ENCODE assay signal across 8 cellular contexts in genomic region chr1:3772715-3773571, GRCh38. TPM values are rescaled to one million over a fixed set of nuclear protein-coding genes. Genes with fewer than 3 reads are reported as not detected.
DNase-seq lines count a peak whose midpoint lies in the region; ATAC-seq lines count a peak whose summit lies in the region.

Gene SMIM1, plus strand, starts transcription at chr1:3772749. Its CDS starts 2,625 bp downstream, at chr1:3775374.

- H3K4me1 Mint-ChIP-seq in activated naive CD8-positive, alpha-beta T cell treated with anti-CD3 and anti-CD28 coated beads for 36 hours, result peaks cover 8% of the 10 kb centered on the region
- H3K4me1 Mint-ChIP-seq in stimulated activated memory B cell treated with anti-CD40 and anti-IgM and Interleukin-4, amounts not matched to agents 10 μg/mL and 1 μg/mL and 100 μg/mL, for 72 hours, result peaks cover 42% of the 10 kb centered on the region

- no peaks in the 10 kb centered on the region for H3K36me3 Mint-ChIP-seq in activated naive CD8-positive, alpha-beta T cell treated with anti-CD3 and anti-CD28 coated beads for 36 hours
- no peaks in the 10 kb centered on the region for H3K36me3 Mint-ChIP-seq in stimulated activated memory B cell treated with anti-CD40 and anti-IgM and Interleukin-4, amounts not matched to agents 10 μg/mL and 1 μg/mL and 100 μg/mL, for 72 hours

- H3K4me1 ChIP-seq in iPS-15b (ENCODE audit: control insufficient read depth, insufficient read depth, low read length), result peaks cover 5% of the 10 kb centered on the region

- H3K27ac Mint-ChIP-seq in activated naive CD8-positive, alpha-beta T cell treated with anti-CD3 and anti-CD28 coated beads for 36 hours, result peak within 1 kb of the TSS; percentile 85
- peak within 1 kb of the TSS; percentile 69 for H3K27ac Mint-ChIP-seq in stimulated activated memory B cell treated with anti-CD40 and anti-IgM and Interleukin-4, amounts not matched to agents 10 μg/mL and 1 μg/mL and 100 μg/mL, for 72 hours

- peak within 1 kb of the TSS; percentile 79 for H3K4me3 Mint-ChIP-seq in activated naive CD8-positive, alpha-beta T cell treated with anti-CD3 and anti-CD28 coated beads for 36 hours
- peak within 1 kb of the TSS; percentile 80 for H3K4me3 Mint-ChIP-seq in stimulated activated memory B cell treated with anti-CD40 and anti-IgM and Interleukin-4, amounts not matched to agents 10 μg/mL and 1 μg/mL and 100 μg/mL, for 72 hours

- no peaks in the 10 kb centered on the region for H3K9me3 Mint-ChIP-seq in activated naive CD8-positive, alpha-beta T cell treated with anti-CD3 and anti-CD28 coated beads for 36 hours
- H3K9me3 Mint-ChIP-seq in stimulated activated memory B cell treated with anti-CD40 and anti-IgM and Interleukin-4, amounts not matched to agents 10 μg/mL and 1 μg/mL and 100 μg/mL, for 72 hours, result no peaks in the 10 kb centered on the region

- peaks cover 2% of the 10 kb centered on the region for H3K36me3 ChIP-seq in iPS-15b (ENCODE audit: control insufficient read depth, insufficient read depth, low read length)

- H3K9ac ChIP-seq in iPS-15b (ENCODE audit: low read depth, low read length), result peak within 1 kb of the TSS; percentile 65

- DNase-seq in activated naive CD8-positive, alpha-beta T cell treated with anti-CD3 and anti-CD28 coated beads for 36 hours, result no peak
- DNase-seq in kidney tubule cell (ENCODE audit: low spot score) (no peak), midbrain (lab: John Stamatoyannopoulos, UW) (no peak), NCI-H1092 (lab: John Stamatoyannopoulos, UW) (no peak)

- peaks cover 3% of the 10 kb centered on the region for H3K27me3 ChIP-seq in iPS-15b (ENCODE audit: control insufficient read depth, insufficient read depth, low read length)

- ATAC-seq in GM18867 (IDR thresholded peaks at IDR 0.05; ENCODE audit: unreplicated experiment), result peak; percentile 5
- ATAC-seq in HG03095 (IDR thresholded peaks at IDR 0.05; ENCODE audit: unreplicated experiment), result peak; percentile 11
- no peak for ATAC-seq in stimulated activated memory B cell treated with anti-CD40 and anti-IgM and Interleukin-4, amounts not matched to agents 10 μg/mL and 1 μg/mL and 100 μg/mL, for 72 hours

- no peaks in the 10 kb centered on the region for H3K9me3 ChIP-seq in iPS-15b (ENCODE audit: control insufficient read depth, insufficient read depth, low read length)

- H3K27me3 Mint-ChIP-seq in activated naive CD8-positive, alpha-beta T cell treated with anti-CD3 and anti-CD28 coated beads for 36 hours, result no peaks in the 10 kb centered on the region
- peaks cover under 1% of the 10 kb centered on the region for H3K27me3 Mint-ChIP-seq in stimulated activated memory B cell treated with anti-CD40 and anti-IgM and Interleukin-4, amounts not matched to agents 10 μg/mL and 1 μg/mL and 100 μg/mL, for 72 hours

- peak within 1 kb of the TSS; percentile 63 for H3K4me3 ChIP-seq in iPS-15b (ENCODE audit: low read depth, low read length)

RNA-seq across cellular contexts. Expression of gene SMIM1, which starts in this region (rescaled TPM):
- total RNA-seq in activated naive CD8-positive, alpha-beta T cell treated with anti-CD3 and anti-CD28 coated beads for 36 hours, result 1 to 10 TPM; 1.5 to 1.8 TPM
